1 cellular context compared by ENCODE assay signal in genomic region chr12:74508873-74509657, GRCh38.
TF ChIP-seq lines count a peak whose summit lies in the region.

No MANE protein-coding gene starts in this region.

TF ChIP-seq in A549, 52 proteins besides CTCF, POLR2A, EP300 and RAD21:
- TF ChIP-seq PHF8 (IDR thresholded peaks at IDR 0.05; ENCODE audit: borderline replicate concordance, low read depth) (peak; percentile 37; the same call in 1 of the 2 replicates), MAX (IDR thresholded peaks at IDR 0.05) (peak; percentile 17; the same call in 1 of the 2 replicates)
